Comparison of ENCODE assay signal across 1 cellular context in the genomic region with DNA sequence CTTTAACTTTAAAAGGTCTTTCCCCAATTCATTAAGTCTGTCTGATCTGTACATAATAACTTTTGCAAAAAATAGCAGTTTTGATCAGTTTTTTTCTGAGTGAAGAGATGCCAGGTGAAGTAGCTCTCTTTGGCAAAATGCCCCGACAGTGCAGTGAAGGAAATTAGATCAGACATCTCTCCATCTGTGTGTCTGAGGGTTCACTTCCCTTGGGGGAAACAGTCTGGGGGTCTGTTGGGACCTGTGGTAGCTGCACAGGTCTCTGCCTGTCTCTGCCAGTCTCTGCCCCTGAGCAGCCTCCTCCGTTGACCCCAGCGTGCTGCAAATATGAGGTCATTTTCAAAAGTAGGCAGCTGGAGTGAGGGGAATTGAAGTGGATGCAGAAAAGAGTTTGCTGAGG.
TF ChIP-seq lines count a peak whose summit lies in the region.

No MANE protein-coding gene starts in this region.

TF ChIP-seq in SK-N-SH treated with all-trans-retinoic acid at 6 μM for 48 hours, 23 proteins besides CTCF, POLR2A, EP300 and RAD21 (continued from another document):
- TF ChIP-seq, protein P1, sequence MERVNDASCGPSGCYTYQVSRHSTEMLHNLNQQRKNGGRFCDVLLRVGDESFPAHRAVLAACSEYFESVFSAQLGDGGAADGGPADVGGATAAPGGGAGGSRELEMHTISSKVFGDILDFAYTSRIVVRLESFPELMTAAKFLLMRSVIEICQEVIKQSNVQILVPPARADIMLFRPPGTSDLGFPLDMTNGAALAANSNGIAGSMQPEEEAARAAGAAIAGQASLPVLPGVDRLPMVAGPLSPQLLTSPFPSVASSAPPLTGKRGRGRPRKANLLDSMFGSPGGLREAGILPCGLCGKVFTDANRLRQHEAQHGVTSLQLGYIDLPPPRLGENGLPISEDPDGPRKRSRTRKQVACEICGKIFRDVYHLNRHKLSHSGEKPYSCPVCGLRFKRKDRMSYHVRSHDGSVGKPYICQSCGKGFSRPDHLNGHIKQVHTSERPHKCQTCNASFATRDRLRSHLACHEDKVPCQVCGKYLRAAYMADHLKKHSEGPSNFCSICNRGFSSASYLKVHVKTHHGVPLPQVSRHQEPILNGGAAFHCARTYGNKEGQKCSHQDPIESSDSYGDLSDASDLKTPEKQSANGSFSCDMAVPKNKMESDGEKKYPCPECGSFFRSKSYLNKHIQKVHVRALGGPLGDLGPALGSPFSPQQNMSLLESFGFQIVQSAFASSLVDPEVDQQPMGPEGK (CRISPR knock-in tag; IDR thresholded peaks at IDR 0.05; ENCODE audit: borderline replicate concordance): no peak
- TF ChIP-seq, protein P2, sequence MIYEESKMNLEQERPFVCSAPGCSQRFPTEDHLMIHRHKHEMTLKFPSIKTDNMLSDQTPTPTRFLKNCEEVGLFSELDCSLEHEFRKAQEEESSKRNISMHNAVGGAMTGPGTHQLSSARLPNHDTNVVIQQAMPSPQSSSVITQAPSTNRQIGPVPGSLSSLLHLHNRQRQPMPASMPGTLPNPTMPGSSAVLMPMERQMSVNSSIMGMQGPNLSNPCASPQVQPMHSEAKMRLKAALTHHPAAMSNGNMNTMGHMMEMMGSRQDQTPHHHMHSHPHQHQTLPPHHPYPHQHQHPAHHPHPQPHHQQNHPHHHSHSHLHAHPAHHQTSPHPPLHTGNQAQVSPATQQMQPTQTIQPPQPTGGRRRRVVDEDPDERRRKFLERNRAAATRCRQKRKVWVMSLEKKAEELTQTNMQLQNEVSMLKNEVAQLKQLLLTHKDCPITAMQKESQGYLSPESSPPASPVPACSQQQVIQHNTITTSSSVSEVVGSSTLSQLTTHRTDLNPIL (CRISPR knock-in tag; IDR thresholded peaks at IDR 0.05; ENCODE audit: low read depth): no peak
